1 cellular context compared by ENCODE assay signal in genomic region chr1:26743426-26744059, GRCh38.
TF ChIP-seq lines count a peak whose summit lies in the region.

No MANE protein-coding gene starts in this region.

TF ChIP-seq in HepG2, 621 proteins besides CTCF, POLR2A, EP300 and RAD21:
- TF ChIP-seq FOXC1 (CRISPR knock-in tag; IDR thresholded peaks at IDR 0.05; ENCODE audit: borderline replicate concordance) (no peak), ZFP37 (CRISPR knock-in tag; IDR thresholded peaks at IDR 0.05; ENCODE audit: borderline replicate concordance) (no peak), ZNF572 (CRISPR knock-in tag; IDR thresholded peaks at IDR 0.05) (no peak), BATF2 (CRISPR knock-in tag; IDR thresholded peaks at IDR 0.05) (no peak), SRSF9 (IDR thresholded peaks at IDR 0.05; ENCODE audit: borderline replicate concordance, insufficient read depth, low read depth, low read length, poor library complexity, severe bottlenecking) (no peak), CENPX (CRISPR knock-in tag; IDR thresholded peaks at IDR 0.05) (no peak), STAT5B (CRISPR knock-in tag; IDR thresholded peaks at IDR 0.05) (no peak), DPF2 (CRISPR knock-in tag; IDR thresholded peaks at IDR 0.05; ENCODE audit: borderline replicate concordance, low read depth) (no peak), ZBTB8A (CRISPR knock-in tag; IDR thresholded peaks at IDR 0.05; ENCODE audit: borderline replicate concordance, low read depth) (no peak), SOX5 (CRISPR knock-in tag; IDR thresholded peaks at IDR 0.05; ENCODE audit: borderline replicate concordance) (no peak), ZBED4 (CRISPR knock-in tag; IDR thresholded peaks at IDR 0.05; ENCODE audit: borderline replicate concordance) (no peak), ZNF589 (CRISPR knock-in tag; conservative IDR thresholded peaks at IDR 0.05) (no peak), FOXO4 (CRISPR knock-in tag; conservative IDR thresholded peaks at IDR 0.05) (no peak)
